In genomic region chr19:30049226-30049625, GRCh38 we compare ENCODE assay signal across 20 cellular contexts.
A peak's percentile ranks its signal among the peaks of the same experiment; 100 is the strongest.
DNase-seq lines count a peak whose midpoint lies in the region; ATAC-seq, FAIRE-seq and TF ChIP-seq lines count a peak whose summit lies in the region.
"Had no signal": no experiment of that assay in that cellular context is flagged by ENCODE, and none has a peak within 500 bp of the region (broad histone marks: within the 10 kb centered on the region; RNA-seq: fewer than 3 reads in every experiment).

No MANE protein-coding gene starts in this region.

- no peaks in the 10 kb centered on the region for H3K27me3 Mint-ChIP-seq in CD4-positive, alpha-beta T cell
- peaks cover 2% of the 10 kb centered on the region for H3K27me3 Mint-ChIP-seq in brain
- H3K27me3 Mint-ChIP-seq in stimulated activated naive CD8-positive, alpha-beta T cell treated with anti-CD3 and anti-CD28 coated beads, Interleukin-15, amount 100 ng/mL, for 72 hours, result no peaks in the 10 kb centered on the region
- H3K27me3 Mint-ChIP-seq: B cell had no signal

- intact Hi-C loops in CD4-positive, alpha-beta T cell (cut with DNase I, micrococcal nuclease), result loop anchor here in 1 of 2 experiments (10.0 kb wide), 1 partner anchor 324 kb away; no protein-coding TSS in a partner anchor

- POLR2A ChIA-PET in CD4-positive, alpha-beta T cell (lab: Charles Lee), result no interaction called here

- no peak overlapping the region for H2AFZ ChIP-seq in neural cell (ENCODE audit: low read depth, low read length)

- no peaks in the 10 kb centered on the region for H3K36me3 ChIP-seq in neural cell (ENCODE audit: insufficient read depth, low read length)

- H3F3A ChIP-seq in neural cell (ENCODE audit: insufficient read depth, low read length, poor library complexity, severe bottlenecking), result no peaks in the 10 kb centered on the region

- no peak overlapping the region for H3K4me3 Mint-ChIP-seq in CD4-positive, alpha-beta T cell
- H3K4me3 Mint-ChIP-seq in brain, result no peak overlapping the region
- no peak overlapping the region for H3K4me3 Mint-ChIP-seq in stimulated activated naive CD8-positive, alpha-beta T cell treated with anti-CD3 and anti-CD28 coated beads, Interleukin-15, amount 100 ng/mL, for 72 hours
- H3K4me3 Mint-ChIP-seq: B cell had no signal

- H3K27ac ChIP-seq in CD4-positive, alpha-beta T cell (ENCODE audit: low read depth, low read length), result no peak overlapping the region
- H3K27ac ChIP-seq in neural cell (ENCODE audit: low read length), result peak overlapping the region; percentile 12

- FAIRE-seq in GM19239 (lab: Jason Lieb, UNC), result no peak
- FAIRE-seq: GM12878, K562 had no signal

- H3K9ac ChIP-seq in neural cell (ENCODE audit: low read length), result no peak overlapping the region

- no peaks in the 10 kb centered on the region for H3K9me3 Mint-ChIP-seq in CD4-positive, alpha-beta T cell
- H3K9me3 Mint-ChIP-seq in brain, result no peaks in the 10 kb centered on the region
- H3K9me3 Mint-ChIP-seq in stimulated activated naive CD8-positive, alpha-beta T cell treated with anti-CD3 and anti-CD28 coated beads, Interleukin-15, amount 100 ng/mL, for 72 hours, result no peaks in the 10 kb centered on the region

- no peak for ATAC-seq in CD4-positive, alpha-beta T cell (ENCODE audit: poor library complexity)
- no peak for ATAC-seq in GM21390 (IDR thresholded peaks at IDR 0.05; ENCODE audit: unreplicated experiment)
- no peak for ATAC-seq in stimulated activated naive CD8-positive, alpha-beta T cell treated with anti-CD3 and anti-CD28 coated beads, Interleukin-15, amount 100 ng/mL, for 72 hours
- ATAC-seq: GM12878, K562 had no signal

- no peak for DNase-seq in CD4-positive, alpha-beta T cell
- DNase-seq in globus pallidus (ENCODE audit: low spot score), result peak; percentile 88
- no peak for DNase-seq in GM19239 (ENCODE audit: insufficient read length, low spot score)
- no peak for DNase-seq in stimulated activated naive CD8-positive, alpha-beta T cell treated with anti-CD3 and anti-CD28 coated beads, Interleukin-15, amount 100 ng/mL, for 72 hours
- no peak for DNase-seq in hepatic stellate cell (ENCODE audit: low spot score)
- DNase-seq: 8988T, DMS153, GF-D8, GOT3, NCI-H1105 treated with DMSO at 0.1 percent for 48 hours, NCI-H1694 treated with DMSO at 0.1 percent for 48 hours, NCI-H510A, NCI-H774, SHP77 had no signal

- no peaks in the 10 kb centered on the region for H3K36me3 Mint-ChIP-seq in CD4-positive, alpha-beta T cell (ENCODE audit: low read depth)
- no peaks in the 10 kb centered on the region for H3K36me3 Mint-ChIP-seq in brain

- H4K20me1 ChIP-seq in neural cell (ENCODE audit: insufficient read depth), result no peaks in the 10 kb centered on the region

- no peaks in the 10 kb centered on the region for H3K9me3 ChIP-seq in CD4-positive, alpha-beta T cell (ENCODE audit: control insufficient read depth, low read length)
- no peaks in the 10 kb centered on the region for H3K9me3 ChIP-seq in neural cell (ENCODE audit: low read length)

- H3K9me2 ChIP-seq in neural cell (ENCODE audit: insufficient read depth, low read length), result no peaks in the 10 kb centered on the region

- no peak overlapping the region for H3K4me3 ChIP-seq in neural cell (ENCODE audit: low read length)
- H3K4me3 ChIP-seq: GM12878, K562 had no signal

- no peaks in the 10 kb centered on the region for H3K27me3 ChIP-seq in CD4-positive, alpha-beta T cell (ENCODE audit: control insufficient read depth, insufficient read depth, low read length)
- no peaks in the 10 kb centered on the region for H3K27me3 ChIP-seq in neural cell (ENCODE audit: insufficient read depth, low read depth, low read length)

- no peak overlapping the region for H3K4me2 ChIP-seq in neural cell (ENCODE audit: low read length)

- peak overlapping the region; percentile 14 for H3K27ac Mint-ChIP-seq in CD4-positive, alpha-beta T cell
- peak overlapping the region in 3 of 5 experiments; percentile 10 to 70 (median 38) for H3K27ac Mint-ChIP-seq in brain
- no peak overlapping the region for H3K27ac Mint-ChIP-seq in stimulated activated naive CD8-positive, alpha-beta T cell treated with anti-CD3 and anti-CD28 coated beads, Interleukin-15, amount 100 ng/mL, for 72 hours
- H3K27ac Mint-ChIP-seq: B cell had no signal

- CTCF ChIA-PET in CD4-positive, alpha-beta T cell (lab: Charles Lee), result no interaction called here

- no peak for TF ChIP-seq EP300 in neural cell (conservative IDR thresholded peaks at IDR 0.05; ENCODE audit: poor library complexity, severe bottlenecking)

- TF ChIP-seq RAD21 in neural cell (conservative IDR thresholded peaks at IDR 0.05), result no peak

- no peak for TF ChIP-seq CTCF in CD4-positive, alpha-beta T cell (IDR thresholded peaks at IDR 0.05)
- TF ChIP-seq CTCF in brain (conservative IDR thresholded peaks at IDR 0.05) (no peak), neural cell (IDR thresholded peaks at IDR 0.05; ENCODE audit: poor library complexity, severe bottlenecking) (no peak)

- peaks cover 18% of the 10 kb centered on the region for H3K4me1 Mint-ChIP-seq in CD4-positive, alpha-beta T cell (ENCODE audit: low read depth)
- H3K4me1 Mint-ChIP-seq in brain, result peaks cover 47% of the 10 kb centered on the region
- peaks cover 9% of the 10 kb centered on the region for H3K4me1 Mint-ChIP-seq in stimulated activated naive CD8-positive, alpha-beta T cell treated with anti-CD3 and anti-CD28 coated beads, Interleukin-15, amount 100 ng/mL, for 72 hours

- H3K79me2 ChIP-seq in neural cell (replicated peaks; ENCODE audit: insufficient read depth, low read length), result no peaks in the 10 kb centered on the region

TF ChIP-seq in neural cell, 6 proteins besides CTCF, POLR2A, EP300 and RAD21:
- TF ChIP-seq POLR2AphosphoS5 (IDR thresholded peaks at IDR 0.05) (no peak), TAF1 (IDR thresholded peaks at IDR 0.05; ENCODE audit: low read depth) (no peak), EZH2 (IDR thresholded peaks at IDR 0.05; ENCODE audit: borderline replicate concordance, insufficient read depth, low read length, poor library complexity, severe bottlenecking) (no peak)

Comparison
In these comparisons a context has a peak if more than half of its experiments do, and no peak if none do; other contexts are left out.
1. H3K27ac Mint-ChIP-seq: peak in CD4-positive, alpha-beta T cell (single experiment) and brain (3 of 5); none in stimulated activated naive CD8-positive, alpha-beta T cell treated with anti-CD3 and anti-CD28 coated beads, Interleukin-15, amount 100 ng/mL, for 72 hours (0 of 2).